In the genomic region with DNA sequence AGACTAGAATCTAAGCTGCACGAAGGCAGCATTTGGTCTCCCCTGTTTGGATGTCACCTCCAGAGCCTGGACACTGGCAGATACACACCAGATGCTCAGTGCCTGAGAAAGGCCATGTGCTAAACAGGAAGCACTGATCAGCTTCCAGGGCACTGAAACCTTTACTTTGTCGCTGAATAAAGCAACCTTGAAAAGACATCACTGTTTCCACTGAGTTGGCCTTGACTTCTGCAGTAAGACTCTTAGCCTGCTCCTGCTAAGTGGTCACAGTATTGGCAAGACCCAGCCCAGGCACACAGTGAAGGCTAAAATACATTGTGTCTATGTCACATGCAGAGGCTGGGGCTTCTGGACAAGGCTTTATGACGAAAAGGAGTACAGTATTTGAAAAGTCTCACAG, we compare ENCODE assay signal across 11 cellular contexts.
A peak's percentile ranks its signal among the peaks of the same experiment; 100 is the strongest.
DNase-seq lines count a peak whose midpoint lies in the region; ATAC-seq, FAIRE-seq and TF ChIP-seq lines count a peak whose summit lies in the region.
"Had no signal": no experiment of that assay in that cellular context is flagged by ENCODE, and none has a peak within 500 bp of the region (broad histone marks: within the 10 kb centered on the region; RNA-seq: fewer than 3 reads in every experiment).

No MANE protein-coding gene starts in this region.

- H3K9ac ChIP-seq in liver (ENCODE audit: low read depth in 1 of 2, low read length in 2 of 2) (no peak overlapping the region), HepG2 (ENCODE audit: insufficient read depth, low read depth, low read length) (no peak overlapping the region)
- H3K9ac ChIP-seq: parathyroid adenoma had no signal

- TF ChIP-seq CTCF in liver (IDR thresholded peaks at IDR 0.05; ENCODE audit: low read depth, low read length, missing input control) (no peak), HepG2 (CRISPR knock-in tag; IDR thresholded peaks at IDR 0.05) (no peak)

- H3K9me3 ChIP-seq in liver (ENCODE audit: control insufficient read depth in 4 of 4, low read length in 3 of 4) (no peaks in the 10 kb centered on the region), HepG2 (ENCODE audit: low read length) (no peaks in the 10 kb centered on the region)
- H3K9me3 ChIP-seq in naive thymus-derived CD4-positive, alpha-beta T cell (ENCODE audit: control insufficient read depth in 2 of 3, low read length in 3 of 3) = no peaks in the 10 kb centered on the region

- no peak overlapping the region for H3K4me3 ChIP-seq in liver (ENCODE audit: low read depth in 1 of 3, low read length in 3 of 3)
- H3K4me3 ChIP-seq in HepG2 (replicated peaks in 1 of 3; ENCODE audit: insufficient read depth in 1 of 3, low read depth in 2 of 3, low read length in 3 of 3) = no peak overlapping the region
- peak overlapping the region; percentile 0 for H3K4me3 ChIP-seq in naive thymus-derived CD4-positive, alpha-beta T cell (ENCODE audit: low read length)

- intact Hi-C loops in HepG2 (cut with micrococcal nuclease; ENCODE audit: unreplicated experiment) = no loop called here
- intact Hi-C loops in activated T-helper 1 cell treated with anti-CD3 and anti-CD28 coated beads, Interleukin-12 subunit alpha, Interleukin-12 subunit beta, Interleukin-2, Interleukin-4 antibody, amounts not matched to agents 30 ng/mL and 10 ng/mL and 1 ng/mL, durations not matched to agents 14 hours and 24 hours and 36 hours (cut with micrococcal nuclease) = loop anchor here (2.0 to 5.0 kb wide), 7 partner anchors 14 to 1651 kb away; partner anchors contain the start of genes BNIP2 and SLTM
- intact Hi-C loops in naive thymus-derived CD4-positive, alpha-beta T cell (cut with micrococcal nuclease) = loop anchor here (1.0 to 10.0 kb wide), 8 partner anchors 8 to 896 kb away; partner anchors contain the start of genes ANXA2 (in 2 of the 2) and BNIP2 (in 1 of the 2)
- intact Hi-C loops in posterior vena cava (cut with DNase I) = loop anchor here in 1 of 2 donors (10.0 kb wide), 3 partner anchors 332 to 1252 kb away; no protein-coding TSS in a partner anchor

- H3K79me2 ChIP-seq in HepG2 (ENCODE audit: insufficient read depth, low read length) = peaks cover 99% of the 10 kb centered on the region

- no peak; the same call in 2 of the 3 replicates for ATAC-seq in HepG2
- ATAC-seq in naive thymus-derived CD4-positive, alpha-beta T cell = no peak

- H3K4me1 Mint-ChIP-seq in activated T-helper 1 cell treated with anti-CD3 and anti-CD28 coated beads, Interleukin-12 subunit alpha, Interleukin-12 subunit beta, Interleukin-2, Interleukin-4 antibody, amounts not matched to agents 30 ng/mL and 10 ng/mL and 1 ng/mL, durations not matched to agents 14 hours and 24 hours and 36 hours (ENCODE audit: low read depth) = peaks cover 90% of the 10 kb centered on the region
- H3K4me1 Mint-ChIP-seq in naive thymus-derived CD4-positive, alpha-beta T cell = peaks cover 54 to 100% (median 89%) of the 10 kb centered on the region in 7 donors

- in situ Hi-C loops in HepG2 (cut with HindIII; ENCODE audit: extremely low pct_ligation_motif_present, low pct_unique_long_range_greater_than_20kb) = no loop called here

- WGBS in liver = 77% methylated on average over 3 of the region's 3 CpGs
- 88% methylated on average over 2 of the region's 3 CpGs for WGBS in HepG2 (ENCODE audit: low lambda C conversion rate)

- H3K4me2 ChIP-seq in HepG2 (ENCODE audit: low read depth, low read length) = no peak overlapping the region

- no peaks in the 10 kb centered on the region for H3K27me3 ChIP-seq in liver (ENCODE audit: control insufficient read depth in 4 of 4, insufficient read depth in 4 of 4, low read length in 3 of 4)
- no peaks in the 10 kb centered on the region for H3K27me3 ChIP-seq in HepG2 (ENCODE audit: control insufficient read depth in 1 of 2, insufficient read depth in 2 of 2, low read length in 2 of 2)
- H3K27me3 ChIP-seq in naive thymus-derived CD4-positive, alpha-beta T cell (ENCODE audit: control insufficient read depth in 2 of 2, insufficient read depth in 2 of 2, low read length in 2 of 2) = no peaks in the 10 kb centered on the region

- peak overlapping the region; percentile 95 for H3K27ac Mint-ChIP-seq in activated T-helper 1 cell treated with anti-CD3 and anti-CD28 coated beads, Interleukin-12 subunit alpha, Interleukin-12 subunit beta, Interleukin-2, Interleukin-4 antibody, amounts not matched to agents 30 ng/mL and 10 ng/mL and 1 ng/mL, durations not matched to agents 14 hours and 24 hours and 36 hours
- peak overlapping the region; percentile 87 to 97 (median 94) for H3K27ac Mint-ChIP-seq in naive thymus-derived CD4-positive, alpha-beta T cell

- peak overlapping the region; percentile 32 to 69 for H3K27ac ChIP-seq in liver (ENCODE audit: low read depth in 1 of 2, low read length in 2 of 2)
- no peak overlapping the region for H3K27ac ChIP-seq in HepG2 (ENCODE audit: extremely low read length, insufficient read depth, low read length)
- H3K27ac ChIP-seq in naive thymus-derived CD4-positive, alpha-beta T cell (ENCODE audit: low read depth, low read length) = peak overlapping the region; percentile 82
- H3K27ac ChIP-seq: parathyroid adenoma had no signal

- CTCF ChIA-PET in HepG2 (lab: Yijun Ruan, JAX; ENCODE audit: low intra/inter-chr PET ratio, low total read pairs) = interaction anchor here (2.0 kb wide), 1 partner anchor 334 kb away, joined by 7 read pairs; no protein-coding TSS in a partner anchor
- CTCF ChIA-PET in naive thymus-derived CD4-positive, alpha-beta T cell (lab: Charles Lee) = interaction anchor here (0.5 to 7.3 kb wide), 5 partner anchors 12 to 334 kb away, joined by 3 to 58 read pairs (median 3); no protein-coding TSS in a partner anchor

- TF ChIP-seq EP300 in HepG2 (IDR thresholded peaks at IDR 0.05; ENCODE audit: low read depth in 2 of 2, low read length in 2 of 2) (no peak), HepG2 (CRISPR knock-in tag; IDR thresholded peaks at IDR 0.05; ENCODE audit: borderline replicate concordance) (no peak)

- TF ChIP-seq RAD21 in liver (IDR thresholded peaks at IDR 0.05) (no peak), HepG2 (CRISPR knock-in tag; IDR thresholded peaks at IDR 0.05) (no peak)

- TF ChIP-seq POLR2A in HepG2 (IDR thresholded peaks at IDR 0.05; ENCODE audit: insufficient read depth in 1 of 2, low read depth in 2 of 2, low read length in 2 of 2) = no peak

- H3K36me3 Mint-ChIP-seq in activated T-helper 1 cell treated with anti-CD3 and anti-CD28 coated beads, Interleukin-12 subunit alpha, Interleukin-12 subunit beta, Interleukin-2, Interleukin-4 antibody, amounts not matched to agents 30 ng/mL and 10 ng/mL and 1 ng/mL, durations not matched to agents 14 hours and 24 hours and 36 hours (ENCODE audit: low read depth) = peaks cover 11% of the 10 kb centered on the region
- H3K36me3 Mint-ChIP-seq in naive thymus-derived CD4-positive, alpha-beta T cell = peaks cover 0 to 11% (median 0%) of the 10 kb centered on the region in 5 donors

- peaks cover 68% of the 10 kb centered on the region for H4K20me1 ChIP-seq in HepG2 (ENCODE audit: insufficient read depth, low read length)

- H3K4me3 Mint-ChIP-seq in activated T-helper 1 cell treated with anti-CD3 and anti-CD28 coated beads, Interleukin-12 subunit alpha, Interleukin-12 subunit beta, Interleukin-2, Interleukin-4 antibody, amounts not matched to agents 30 ng/mL and 10 ng/mL and 1 ng/mL, durations not matched to agents 14 hours and 24 hours and 36 hours = peak overlapping the region; percentile 58
- peak overlapping the region; percentile 70 to 87 (median 76) for H3K4me3 Mint-ChIP-seq in naive thymus-derived CD4-positive, alpha-beta T cell

- H3K36me3 ChIP-seq in liver (ENCODE audit: control insufficient read depth in 4 of 4, insufficient read depth in 3 of 4, low read depth in 1 of 4, low read length in 3 of 4) = no peaks in the 10 kb centered on the region
- H3K36me3 ChIP-seq in HepG2 (replicated peaks in 1 of 2; ENCODE audit: control insufficient read depth in 1 of 2, insufficient read depth in 2 of 2, low read length in 2 of 2) = no peaks in the 10 kb centered on the region; a peak in 1 of 5 replicates
- no peaks in the 10 kb centered on the region for H3K36me3 ChIP-seq in naive thymus-derived CD4-positive, alpha-beta T cell (ENCODE audit: control insufficient read depth in 2 of 3, insufficient read depth in 3 of 3, low read length in 3 of 3)

- no peak for DNase-seq in HepG2 (ENCODE audit: low spot score)
- DNase-seq in activated T-helper 1 cell treated with anti-CD3 and anti-CD28 coated beads, Interleukin-12 subunit alpha, Interleukin-12 subunit beta, Interleukin-2, Interleukin-4 antibody, amounts not matched to agents 30 ng/mL and 10 ng/mL and 1 ng/mL, durations not matched to agents 14 hours and 24 hours and 36 hours (ENCODE audit: low spot score) = no peak
- DNase-seq in naive thymus-derived CD4-positive, alpha-beta T cell = no peak
- no peak for DNase-seq in RPMI8226
- DNase-seq in stimulated activated naive CD4-positive, alpha-beta T cell treated with Interleukin-2 at 50 U/mL for 16 hours (lab: John Stamatoyannopoulos, UW) = no peak
- no peak for DNase-seq in posterior vena cava (ENCODE audit: low spot score)
- DNase-seq in SHP77 (lab: John Stamatoyannopoulos, UW) = no peak
- DNase-seq: activated CD4-positive, CD25-positive, alpha-beta regulatory T cell treated with anti-CD3 and anti-CD28 coated beads, Interleukin-2, amount 50 U/mL, for 72 hours had no signal

- BruUV-seq in HepG2 (replicated peaks; lab: Mats Ljungman, UMichigan) = no TSS peak

- no peak overlapping the region for H2AFZ ChIP-seq in HepG2 (ENCODE audit: low read length)
- H2AFZ ChIP-seq: parathyroid adenoma had no signal

- no peaks in the 10 kb centered on the region for H3K27me3 Mint-ChIP-seq in activated T-helper 1 cell treated with anti-CD3 and anti-CD28 coated beads, Interleukin-12 subunit alpha, Interleukin-12 subunit beta, Interleukin-2, Interleukin-4 antibody, amounts not matched to agents 30 ng/mL and 10 ng/mL and 1 ng/mL, durations not matched to agents 14 hours and 24 hours and 36 hours (ENCODE audit: insufficient read depth)
- peaks cover 0 to 4% (median 0%) of the 10 kb centered on the region in 5 donors for H3K27me3 Mint-ChIP-seq in naive thymus-derived CD4-positive, alpha-beta T cell

- POLR2A ChIA-PET in HepG2 (lab: Yijun Ruan, JAX) = interaction anchor here (1.1 kb wide), 1 partner anchor 9 kb away, joined by 3 read pairs; no protein-coding TSS in a partner anchor
- POLR2A ChIA-PET in naive thymus-derived CD4-positive, alpha-beta T cell (lab: Charles Lee) = interaction anchor here (1.3 to 4.7 kb wide), 6 partner anchors 9 to 334 kb away, joined by 4 to 40 read pairs (median 9); no protein-coding TSS in a partner anchor

- no peaks in the 10 kb centered on the region for H3K9me3 Mint-ChIP-seq in activated T-helper 1 cell treated with anti-CD3 and anti-CD28 coated beads, Interleukin-12 subunit alpha, Interleukin-12 subunit beta, Interleukin-2, Interleukin-4 antibody, amounts not matched to agents 30 ng/mL and 10 ng/mL and 1 ng/mL, durations not matched to agents 14 hours and 24 hours and 36 hours
- H3K9me3 Mint-ChIP-seq in naive thymus-derived CD4-positive, alpha-beta T cell = no peaks in the 10 kb centered on the region

- H3K4me1 ChIP-seq in liver (ENCODE audit: control insufficient read depth in 4 of 4, insufficient read depth in 4 of 4, low read length in 3 of 4) (peaks cover 6 to 65% (median 53%) of the 10 kb centered on the region in 4 donors), HepG2 (ENCODE audit: insufficient read depth, low read length) (peaks cover 95% of the 10 kb centered on the region)
- peaks cover 86 to 87% of the 10 kb centered on the region in 2 donors for H3K4me1 ChIP-seq in naive thymus-derived CD4-positive, alpha-beta T cell (ENCODE audit: control insufficient read depth in 2 of 2, insufficient read depth in 2 of 2, low read length in 2 of 2)
- H3K4me1 ChIP-seq: parathyroid adenoma had no signal

- no peak for FAIRE-seq in HepG2 (lab: Jason Lieb, UNC)
- FAIRE-seq: colon had no signal
